Comparison of ENCODE assay signal across 7 cellular contexts in genomic region chr4:176034498-176034897, GRCh38. TPM values are rescaled to one million over a fixed set of nuclear protein-coding genes. Genes with fewer than 3 reads are reported as not detected.
DNase-seq lines count a peak whose midpoint lies in the region; ATAC-seq and TF ChIP-seq lines count a peak whose summit lies in the region.

No MANE protein-coding gene starts in this region.

- no peak overlapping the region for H2BK12ac ChIP-seq in mesenchymal stem cell (ENCODE audit: low read length in 2 of 2)

- H4K20me1 ChIP-seq in DND-41 (ENCODE audit: insufficient read depth, low read length), result no peaks in the 10 kb centered on the region
- no peaks in the 10 kb centered on the region for H4K20me1 ChIP-seq in IMR-90 (ENCODE audit: insufficient read depth, low read length)

- H3K79me2 ChIP-seq in DND-41 (ENCODE audit: insufficient read depth, low read length), result no peaks in the 10 kb centered on the region

- no peak overlapping the region for H3K23ac ChIP-seq in IMR-90 (ENCODE audit: low read depth, low read length)
- no peak overlapping the region for H3K23ac ChIP-seq in mesenchymal stem cell (ENCODE audit: low read length in 2 of 2)

- H2BK20ac ChIP-seq in IMR-90 (ENCODE audit: low read depth, low read length), result no peak overlapping the region

- H3K4me1 ChIP-seq in DND-41 (ENCODE audit: insufficient read depth, low read length) (no peaks in the 10 kb centered on the region), IMR-90 (ENCODE audit: control insufficient read depth, insufficient read depth, low read length) (no peaks in the 10 kb centered on the region), mesenchymal stem cell (ENCODE audit: control insufficient read depth, insufficient read depth, low read depth, low read length) (no peaks in the 10 kb centered on the region)

- in situ Hi-C loops in IMR-90 (cut with MboI; ENCODE audit: low sequenced_read_pairs), result loop anchor here (5.0 kb wide), 1 partner anchor 303 kb away; no protein-coding TSS in a partner anchor
- in situ Hi-C loops in astrocyte of the cerebellum (cut with HindIII; ENCODE audit: low sequenced_read_pairs), result loop anchor here (25.0 kb wide), 1 partner anchor 303 kb away; no protein-coding TSS in a partner anchor

- H2BK15ac ChIP-seq in IMR-90 (ENCODE audit: low read depth, low read length), result no peak overlapping the region
- no peak overlapping the region for H2BK15ac ChIP-seq in mesenchymal stem cell (ENCODE audit: low read depth, poor library complexity, severe bottlenecking)

- no TSS peak for BruUV-seq in IMR-90 (replicated peaks; lab: Mats Ljungman, UMichigan)

- no peak overlapping the region for H3K18ac ChIP-seq in IMR-90 (ENCODE audit: low read depth, low read length)
- H3K18ac ChIP-seq in mesenchymal stem cell (ENCODE audit: low read depth in 1 of 2, low read length in 2 of 2), result no peak overlapping the region

- H3K9ac ChIP-seq in DND-41 (ENCODE audit: low read depth, low read length), result no peak overlapping the region
- H3K9ac ChIP-seq in IMR-90 (ENCODE audit: low read depth, low read length), result no peak overlapping the region
- peak overlapping the region; percentile 86 for H3K9ac ChIP-seq in mesenchymal stem cell (ENCODE audit: low read length)

- no peak overlapping the region for H3K4me2 ChIP-seq in DND-41 (ENCODE audit: insufficient read depth, low read length)
- H3K4me2 ChIP-seq in IMR-90 (ENCODE audit: low read depth, low read length), result no peak overlapping the region
- H3K4me2 ChIP-seq in mesenchymal stem cell (ENCODE audit: low read length, poor library complexity, severe bottlenecking), result no peak overlapping the region

- H3K14ac ChIP-seq in IMR-90 (replicated peaks; ENCODE audit: low read depth, low read length) (no peak overlapping the region), mesenchymal stem cell (ENCODE audit: low read length in 2 of 2) (no peak overlapping the region)

- H2BK5ac ChIP-seq in IMR-90 (ENCODE audit: low read depth, low read length, poor library complexity, severe bottlenecking) (no peak overlapping the region), mesenchymal stem cell (ENCODE audit: low read depth, low read length, poor library complexity, severe bottlenecking) (no peak overlapping the region)

- CTCF ChIA-PET in IMR-90 (lab: Yijun Ruan, JAX), result interaction anchor here (0.9 to 1.4 kb wide), 4 partner anchors 120 to 343 kb away, joined by 3 to 7 read pairs (median 4); no protein-coding TSS in a partner anchor

- no peaks in the 10 kb centered on the region for H3K36me3 ChIP-seq in DND-41 (ENCODE audit: insufficient read depth, low read length)
- no peaks in the 10 kb centered on the region for H3K36me3 ChIP-seq in IMR-90 (ENCODE audit: control insufficient read depth, insufficient read depth, low read length)
- no peaks in the 10 kb centered on the region for H3K36me3 ChIP-seq in mesenchymal stem cell (ENCODE audit: control insufficient read depth in 1 of 2, insufficient read depth in 2 of 2, low read depth in 1 of 2, low read length in 2 of 2)

- no CpG with 5 or more reads among the region's 1 CpG for WGBS in IMR-90 (ENCODE audit: extremely low coverage in 2 of 2, insufficient read length in 1 of 2), 2 experiments
- no CpG with 5 or more reads among the region's 1 CpG for WGBS in mesenchymal stem cell

- H3K9me1 ChIP-seq in IMR-90 (ENCODE audit: insufficient read depth, low read length), result no peaks in the 10 kb centered on the region

- POLR2A ChIA-PET in IMR-90 (lab: Charles Lee; ENCODE audit: unreplicated experiment), result no interaction called here

- H4K91ac ChIP-seq in IMR-90 (ENCODE audit: insufficient read depth, low read depth, low read length) (no peak overlapping the region), mesenchymal stem cell (ENCODE audit: low read length) (no peak overlapping the region)

- H3K4me3 ChIP-seq in DND-41 (ENCODE audit: low read depth in 1 of 2, low read length in 2 of 2), result no peak overlapping the region
- H3K4me3 ChIP-seq in IMR-90 (ENCODE audit: insufficient read depth, low read depth, low read length), result no peak overlapping the region
- no peak overlapping the region for H3K4me3 ChIP-seq in astrocyte of the cerebellum (ENCODE audit: low read depth, low read length)
- H3K4me3 ChIP-seq in mesenchymal stem cell (ENCODE audit: insufficient read depth in 1 of 2, low read depth in 1 of 2, low read length in 2 of 2), result peak overlapping the region in 1 of 2 experiments; percentile 42

- H3K79me1 ChIP-seq in IMR-90 (ENCODE audit: low read depth in 1 of 2, low read length in 2 of 2) (no peaks in the 10 kb centered on the region), mesenchymal stem cell (replicated peaks; ENCODE audit: low read length, poor library complexity, severe bottlenecking) (no peaks in the 10 kb centered on the region)

- no peak overlapping the region for H4K5ac ChIP-seq in IMR-90 (ENCODE audit: low read depth, low read length)

- TF ChIP-seq CTCF in DND-41 (IDR thresholded peaks at IDR 0.05; ENCODE audit: borderline replicate concordance, extremely low read depth, low read length, poor library complexity, severe bottlenecking), result peak; percentile 11
- peak; percentile 66 for TF ChIP-seq CTCF in IMR-90 (conservative IDR thresholded peaks at IDR 0.05; ENCODE audit: low read depth, low read length)
- TF ChIP-seq CTCF in astrocyte of the cerebellum (IDR thresholded peaks at IDR 0.05; ENCODE audit: low read depth, low read length, missing control alignments), result peak; percentile 14

- no peak overlapping the region for H2BK120ac ChIP-seq in IMR-90 (ENCODE audit: low read depth, low read length)
- H2BK120ac ChIP-seq in mesenchymal stem cell (ENCODE audit: low read depth, low read length), result no peak overlapping the region

- TF ChIP-seq POLR2A in IMR-90 (IDR thresholded peaks at IDR 0.05; ENCODE audit: low read depth, low read length), result no peak

- H3K4ac ChIP-seq in IMR-90 (ENCODE audit: low read depth, low read length) (no peak overlapping the region), mesenchymal stem cell (ENCODE audit: low read depth in 1 of 2, low read length in 2 of 2) (no peak overlapping the region)

- dilution Hi-C loops in IMR-90 (cut with HindIII; ENCODE audit: low sequenced_read_pairs, unreplicated experiment), result no loop called here

- H3K27ac ChIP-seq in DND-41 (ENCODE audit: low read length) (no peak overlapping the region), IMR-90 (ENCODE audit: insufficient read depth, low read length) (no peak overlapping the region), mesenchymal stem cell (ENCODE audit: low read length, poor library complexity, severe bottlenecking) (no peak overlapping the region)

- H3K56ac ChIP-seq in IMR-90 (ENCODE audit: extremely low read depth, insufficient read depth, low read length), result no peak overlapping the region

- ATAC-seq in DND-41 (ENCODE audit: insufficient read depth, low read depth) (no peak), IMR-90 (ENCODE audit: low read depth) (peak; percentile 65; the same call in 1 of the 2 replicates), HG03442 (IDR thresholded peaks at IDR 0.05; ENCODE audit: unreplicated experiment) (no peak)

- H3K9me3 ChIP-seq in DND-41 (ENCODE audit: insufficient read depth, low read length, severe bottlenecking), result no peaks in the 10 kb centered on the region
- no peaks in the 10 kb centered on the region for H3K9me3 ChIP-seq in IMR-90 (ENCODE audit: control insufficient read depth, insufficient read depth, low read length)
- peaks cover 7% of the 10 kb centered on the region for H3K9me3 ChIP-seq in mesenchymal stem cell (ENCODE audit: control insufficient read depth, low read length)

- H4K8ac ChIP-seq in IMR-90 (ENCODE audit: low read depth in 2 of 2, low read length in 2 of 2) (no peak overlapping the region), mesenchymal stem cell (ENCODE audit: low read length) (no peak overlapping the region)

- no peak overlapping the region for H2AK5ac ChIP-seq in IMR-90 (ENCODE audit: low read depth, low read length)
- no peak overlapping the region for H2AK5ac ChIP-seq in mesenchymal stem cell (ENCODE audit: low read length, severe bottlenecking)

- DNase-seq in DND-41 (no peak), IMR-90 (peak; percentile 55), astrocyte of the cerebellum (ENCODE audit: low read depth) (peak; percentile 50), mesenchymal stem cell (peak; percentile 63), T-helper 9 cell (no peak)
- no peak for DNase-seq in activated CD8-positive, alpha-beta memory T cell treated with anti-CD3 and anti-CD28 coated beads, Interleukin-2, amount 50 U/mL, for 48 hours

- H3K27me3 ChIP-seq in DND-41 (ENCODE audit: insufficient read depth, low read length, poor library complexity) (peaks cover 3% of the 10 kb centered on the region), IMR-90 (ENCODE audit: control insufficient read depth, insufficient read depth, low read length) (no peaks in the 10 kb centered on the region), mesenchymal stem cell (ENCODE audit: control insufficient read depth in 1 of 2, insufficient read depth in 1 of 2, low read length in 2 of 2) (no peaks in the 10 kb centered on the region)

- no peak overlapping the region for H2AFZ ChIP-seq in DND-41 (ENCODE audit: low read depth, low read length)
- H2AFZ ChIP-seq in IMR-90 (replicated peaks; ENCODE audit: low read length, poor library complexity), result no peak overlapping the region
- H2AFZ ChIP-seq in mesenchymal stem cell (ENCODE audit: low read depth, low read length), result no peak overlapping the region

- intact Hi-C loops in IMR-90 (cut with micrococcal nuclease), result loop anchor here (1.0 to 2.0 kb wide), 2 partner anchors 242 to 307 kb away; no protein-coding TSS in a partner anchor

- peak; percentile 76 for TF ChIP-seq RAD21 in IMR-90 (IDR thresholded peaks at IDR 0.05; ENCODE audit: low read length)

- no peak overlapping the region for H2AK9ac ChIP-seq in IMR-90 (replicated peaks; ENCODE audit: low read depth, low read length, poor library complexity)

TF ChIP-seq in IMR-90, 13 proteins besides CTCF, POLR2A, EP300 and RAD21:
- peak; percentile 74 for TF ChIP-seq SMC3 (IDR thresholded peaks at IDR 0.05; ENCODE audit: low read depth, low read length)
- no peak for TF ChIP-seq FOS (IDR thresholded peaks at IDR 0.05; ENCODE audit: low read depth, low read length)
- no peak for TF ChIP-seq CHD1 (IDR thresholded peaks at IDR 0.05; ENCODE audit: low read depth, low read length)

RNA-seq across cellular contexts. Expression of gene WDR17, which starts 31.1 kb away (rescaled TPM):
- total RNA-seq in IMR-90 (2012; rRNA removed), result 0.54 and 0.83 TPM in 2 replicates
- 0.19 and 0.53 TPM in 2 replicates for polyA plus RNA-seq in IMR-90 (2012; rRNA removed)
- polyA plus RNA-seq in IMR-90 (2012; cell fraction: cytosol; rRNA removed), result 0.07 and 0.09 TPM in 2 replicates
- polyA plus RNA-seq in IMR-90 (2012; cell fraction: nucleus; rRNA removed; ENCODE audit: low replicate concordance), result 0.29 and 1.2 TPM in 2 replicates
- polyA plus RNA-seq in mesenchymal stem cell (2013, experiment 1 of 2), result 1.2 TPM
- polyA plus RNA-seq in mesenchymal stem cell (2013, experiment 2 of 2), result 1.6 TPM

Comparison
In these comparisons a context has a peak if more than half of its experiments do, and no peak if none do; other contexts are left out.
1. DNase-seq: peak in IMR-90 (single experiment), astrocyte of the cerebellum (single experiment) and mesenchymal stem cell (single experiment); none in DND-41 (single experiment), T-helper 9 cell (single experiment) and activated CD8-positive, alpha-beta memory T cell treated with anti-CD3 and anti-CD28 coated beads, Interleukin-2, amount 50 U/mL, for 48 hours (single experiment).
2. CTCF ChIP-seq: peak in every context shown above with its lines; median percentile 66 in IMR-90; 14 in astrocyte of the cerebellum; 11 in DND-41.